ENCODE assay signal across 13 cellular contexts in the genomic region with DNA sequence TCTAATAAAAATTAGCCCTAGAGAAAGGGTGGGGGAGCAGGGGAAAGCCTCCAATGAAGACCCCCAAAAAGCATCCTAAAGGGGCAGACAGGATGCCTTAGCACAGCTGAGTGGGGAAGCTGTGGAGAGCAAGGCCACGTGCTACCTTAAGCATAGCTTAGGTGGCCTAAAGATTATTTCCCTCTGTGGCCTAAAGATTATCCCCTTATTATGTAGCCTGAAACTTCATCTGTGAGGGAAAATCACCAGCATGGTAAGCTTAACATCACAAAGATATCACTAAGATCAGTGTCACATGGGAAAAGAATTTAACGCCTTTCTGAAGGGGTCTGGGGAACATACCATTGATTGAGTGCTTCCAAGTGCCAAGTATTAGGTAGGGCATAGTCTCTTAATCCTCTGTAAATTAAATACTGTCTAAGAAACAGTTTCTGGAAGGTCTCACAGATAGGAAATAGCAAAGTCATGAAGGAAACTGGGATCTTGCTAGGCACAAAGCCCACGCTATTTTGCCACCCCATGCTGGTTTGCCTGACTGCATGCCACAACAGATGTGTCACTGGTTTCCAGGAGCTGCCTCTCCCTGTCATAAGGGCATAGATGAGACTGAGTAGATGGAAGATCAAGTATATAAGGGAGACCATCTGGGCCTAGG.
A peak's percentile ranks its signal among the peaks of the same experiment; 100 is the strongest.
DNase-seq lines count a peak whose midpoint lies in the region; ATAC-seq and TF ChIP-seq lines count a peak whose summit lies in the region.
"Had no signal": no experiment of that assay in that cellular context is flagged by ENCODE, and none has a peak within 500 bp of the region (broad histone marks: within the 10 kb centered on the region; RNA-seq: fewer than 3 reads in every experiment).

No MANE protein-coding gene starts in this region.

- H3K9me3 ChIP-seq in Peyer's patch = no peaks in the 10 kb centered on the region
- H3K9me3 ChIP-seq: pancreas had no signal

- H3K9me3 Mint-ChIP-seq in activated CD8-positive, alpha-beta T cell treated with anti-CD3 and anti-CD28 coated beads, Interleukin-2, amount 10 ng/mL, durations not matched to agents 7 days and 5 days (ENCODE audit: insufficient read depth) = no peaks in the 10 kb centered on the region
- H3K9me3 Mint-ChIP-seq: activated CD4-positive, alpha-beta memory T cell treated with anti-CD3 and anti-CD28 coated beads, Interleukin-2, amount 10 ng/mL, durations not matched to agents 7 days and 5 days; activated naive CD4-positive, alpha-beta T cell treated with anti-CD3 and anti-CD28 coated beads, Interleukin-2, amount 10 ng/mL, durations not matched to agents 7 days and 5 days had no signal

- no peak overlapping the region for H3K4me3 ChIP-seq in Peyer's patch
- no peak overlapping the region for H3K4me3 ChIP-seq in H7 (ENCODE audit: insufficient read depth, low read depth, low read length)
- H3K4me3 ChIP-seq: lung, pancreas had no signal

- no peak overlapping the region for H3K27ac ChIP-seq in Peyer's patch
- H3K27ac ChIP-seq: pancreas had no signal

- ATAC-seq in activated CD8-positive, alpha-beta T cell treated with anti-CD3 and anti-CD28 coated beads, Interleukin-2, amount 10 ng/mL, durations not matched to agents 7 days and 5 days = no peak
- ATAC-seq: pancreas, T-helper 17 cell had no signal

- H3K27me3 ChIP-seq in Peyer's patch (no peaks in the 10 kb centered on the region), H7 (ENCODE audit: control insufficient read depth, insufficient read depth, low read length) (no peaks in the 10 kb centered on the region)
- H3K27me3 ChIP-seq: pancreas had no signal

- H3K4me1 Mint-ChIP-seq in activated CD8-positive, alpha-beta T cell treated with anti-CD3 and anti-CD28 coated beads, Interleukin-2, amount 10 ng/mL, durations not matched to agents 7 days and 5 days (ENCODE audit: low read depth) = peaks cover 7% of the 10 kb centered on the region

- H3K36me3 ChIP-seq in Peyer's patch (no peaks in the 10 kb centered on the region), H7 (replicated peaks; ENCODE audit: control insufficient read depth, insufficient read depth, low read length) (no peaks in the 10 kb centered on the region)
- H3K36me3 ChIP-seq: pancreas had no signal

- H3K27me3 Mint-ChIP-seq in activated CD8-positive, alpha-beta T cell treated with anti-CD3 and anti-CD28 coated beads, Interleukin-2, amount 10 ng/mL, durations not matched to agents 7 days and 5 days (ENCODE audit: low read depth) = peaks cover 2% of the 10 kb centered on the region
- H3K27me3 Mint-ChIP-seq: activated CD4-positive, alpha-beta memory T cell treated with anti-CD3 and anti-CD28 coated beads, Interleukin-2, amount 10 ng/mL, durations not matched to agents 7 days and 5 days had no signal

- no peak for TF ChIP-seq POLR2A in Peyer's patch (IDR thresholded peaks at IDR 0.05)

- H3K4me3 Mint-ChIP-seq in activated CD8-positive, alpha-beta T cell treated with anti-CD3 and anti-CD28 coated beads, Interleukin-2, amount 10 ng/mL, durations not matched to agents 7 days and 5 days = no peak overlapping the region
- H3K4me3 Mint-ChIP-seq: activated CD4-positive, alpha-beta memory T cell treated with anti-CD3 and anti-CD28 coated beads, Interleukin-2, amount 10 ng/mL, durations not matched to agents 7 days and 5 days; activated naive CD4-positive, alpha-beta T cell treated with anti-CD3 and anti-CD28 coated beads, Interleukin-2, amount 10 ng/mL, durations not matched to agents 7 days and 5 days; T-helper 17 cell had no signal

- POLR2A ChIA-PET in activated CD8-positive, alpha-beta T cell treated with anti-CD3 and anti-CD28 coated beads, Interleukin-2, amount 10 ng/mL, durations not matched to agents 7 days and 5 days (lab: Charles Lee) = no interaction called here

- CTCF ChIA-PET in activated CD8-positive, alpha-beta T cell treated with anti-CD3 and anti-CD28 coated beads, Interleukin-2, amount 10 ng/mL, durations not matched to agents 7 days and 5 days (lab: Charles Lee) = no interaction called here

- H3K36me3 Mint-ChIP-seq in activated CD8-positive, alpha-beta T cell treated with anti-CD3 and anti-CD28 coated beads, Interleukin-2, amount 10 ng/mL, durations not matched to agents 7 days and 5 days (ENCODE audit: low read depth) = no peaks in the 10 kb centered on the region
- H3K36me3 Mint-ChIP-seq: activated naive CD4-positive, alpha-beta T cell treated with anti-CD3 and anti-CD28 coated beads, Interleukin-2, amount 10 ng/mL, durations not matched to agents 7 days and 5 days had no signal

- no peaks in the 10 kb centered on the region for H3K4me1 ChIP-seq in Peyer's patch
- H3K4me1 ChIP-seq: pancreas had no signal

- peak; percentile 57 for DNase-seq in AG08395 (ENCODE audit: low spot score)
- DNase-seq in HT1080 (ENCODE audit: low read depth) = peak; percentile 71
- DNase-seq in astrocyte of the hippocampus (ENCODE audit: low read depth, low spot score) = peak; percentile 8
- DNase-seq in iPS-NIHi11 (ENCODE audit: low spot score) = peak; percentile 25
- DNase-seq in Peyer's patch = no peak
- no peak for DNase-seq in CD1c-positive myeloid dendritic cell (ENCODE audit: extremely low spot score)
- DNase-seq in activated CD8-positive, alpha-beta T cell treated with anti-CD3 and anti-CD28 coated beads, Interleukin-2, amount 10 ng/mL, durations not matched to agents 7 days and 5 days = no peak
- DNase-seq in H7 = no peak
- DNase-seq: activated CD4-positive, alpha-beta memory T cell treated with anti-CD3 and anti-CD28 coated beads, Interleukin-2, amount 10 ng/mL, durations not matched to agents 7 days and 5 days; activated naive CD4-positive, alpha-beta T cell treated with anti-CD3 and anti-CD28 coated beads, Interleukin-2, amount 10 ng/mL, durations not matched to agents 7 days and 5 days; pancreas; T-helper 17 cell had no signal

- no peak overlapping the region for H3K27ac Mint-ChIP-seq in activated CD8-positive, alpha-beta T cell treated with anti-CD3 and anti-CD28 coated beads, Interleukin-2, amount 10 ng/mL, durations not matched to agents 7 days and 5 days
- H3K27ac Mint-ChIP-seq: activated CD4-positive, alpha-beta memory T cell treated with anti-CD3 and anti-CD28 coated beads, Interleukin-2, amount 10 ng/mL, durations not matched to agents 7 days and 5 days; activated naive CD4-positive, alpha-beta T cell treated with anti-CD3 and anti-CD28 coated beads, Interleukin-2, amount 10 ng/mL, durations not matched to agents 7 days and 5 days had no signal

- TF ChIP-seq CTCF in Peyer's patch (IDR thresholded peaks at IDR 0.05) = no peak

Comparison
In these comparisons a context has a peak if more than half of its experiments do, and no peak if none do; other contexts are left out.
1. DNase-seq: peak in AG08395 (single experiment), HT1080 (single experiment), astrocyte of the hippocampus (single experiment) and iPS-NIHi11 (single experiment); none in Peyer's patch (0 of 3), CD1c-positive myeloid dendritic cell (single experiment), activated CD8-positive, alpha-beta T cell treated with anti-CD3 and anti-CD28 coated beads, Interleukin-2, amount 10 ng/mL, durations not matched to agents 7 days and 5 days (single experiment) and H7 (single experiment).